ENCODE assay signal across 9 cellular contexts in the genomic region with DNA sequence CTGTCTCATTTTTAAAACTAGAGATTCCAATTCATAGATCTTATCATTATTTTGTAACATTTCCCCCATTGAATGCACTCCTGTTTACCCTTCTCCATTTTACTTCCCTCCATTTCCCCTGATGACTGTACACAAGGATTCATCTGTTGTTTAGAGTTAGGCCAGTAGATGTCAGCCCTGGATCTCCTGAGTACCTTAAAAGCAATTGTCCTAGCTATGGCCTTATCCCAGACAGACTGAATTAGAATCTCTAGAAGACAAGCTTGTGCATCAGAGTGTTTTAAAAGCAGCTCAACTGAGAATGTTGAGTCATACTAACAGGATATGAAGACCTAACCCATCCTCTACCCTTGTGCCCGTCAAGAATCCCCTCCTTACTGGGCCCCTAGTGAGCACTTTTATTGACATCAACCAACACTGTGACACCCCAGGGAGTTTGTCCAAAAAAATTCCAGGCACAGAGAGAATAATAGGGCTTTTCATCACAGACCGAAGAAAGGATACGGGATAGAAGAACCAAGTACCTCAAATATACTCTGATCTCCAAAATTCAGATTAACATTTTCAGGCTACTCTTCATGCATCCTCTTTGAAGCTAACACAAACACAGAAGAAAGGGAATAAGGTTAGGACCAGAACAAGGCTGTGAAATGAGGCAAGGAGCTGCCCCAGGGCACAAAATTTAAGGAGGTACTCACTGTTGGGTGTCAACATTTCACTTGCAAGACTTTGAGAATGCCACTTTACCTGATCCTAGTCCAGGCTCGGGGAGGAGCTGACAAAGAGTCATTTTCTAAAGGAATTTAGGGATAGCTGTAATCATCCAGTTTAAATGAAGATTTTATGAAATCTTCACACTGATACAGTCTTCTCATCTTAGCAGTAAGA. TPM values are rescaled to one million over a fixed set of nuclear protein-coding genes. Genes with fewer than 3 reads are reported as not detected.
DNase-seq lines count a peak whose midpoint lies in the region; ATAC-seq and TF ChIP-seq lines count a peak whose summit lies in the region.
"Had no signal": no experiment of that assay in that cellular context is flagged by ENCODE, and none has a peak within 500 bp of the region (broad histone marks: within the 10 kb centered on the region; RNA-seq: fewer than 3 reads in every experiment).

No MANE protein-coding gene starts in this region.

- DNase-seq in DMS53 (lab: John Stamatoyannopoulos, UW) (peak; percentile 70), NCI-H82 treated with DMSO at 0.1 percent for 48 hours (lab: John Stamatoyannopoulos, UW; ENCODE audit: unreplicated experiment) (peak; percentile 33), mammary epithelial cell (peak; percentile 80), mucosa of descending colon (peak in 1 of 3 donors; percentile 15), hypothalamus (lab: John Stamatoyannopoulos, UW) (no peak), NCI-H1105 (lab: John Stamatoyannopoulos, UW) (no peak)

- BruUV-seq in mammary epithelial cell (replicated peaks; lab: Mats Ljungman, UMichigan) = no TSS peak

- TF ChIP-seq CTCF in mammary epithelial cell (conservative IDR thresholded peaks at IDR 0.05 in 1 of 2, IDR thresholded peaks at IDR 0.05 in 1 of 2; ENCODE audit: extremely low read depth in 1 of 2, insufficient read depth in 1 of 2, low read depth in 1 of 2, low read length in 2 of 2) (peak; percentile 72 to 85), mucosa of descending colon (IDR thresholded peaks at IDR 0.05) (no peak)

- H3K4me1 ChIP-seq in mammary epithelial cell (ENCODE audit: insufficient read depth, low read length) (peaks cover 30% of the 10 kb centered on the region), mucosa of descending colon (ENCODE audit: low read depth) (no peaks in the 10 kb centered on the region)

- H4K20me1 ChIP-seq in mammary epithelial cell (ENCODE audit: insufficient read depth, low read length) = no peaks in the 10 kb centered on the region

- peak overlapping the region; percentile 42 for H3K4me2 ChIP-seq in mammary epithelial cell (ENCODE audit: insufficient read depth, low read depth, low read length)

- no peaks in the 10 kb centered on the region for H3K79me2 ChIP-seq in mammary epithelial cell (ENCODE audit: insufficient read depth, low read length)

- H3K36me3 ChIP-seq in mammary epithelial cell (ENCODE audit: insufficient read depth, low read length) (no peaks in the 10 kb centered on the region), mucosa of descending colon (ENCODE audit: low read depth) (no peaks in the 10 kb centered on the region)

- H3K27me3 ChIP-seq in mammary epithelial cell (ENCODE audit: insufficient read depth, low read length) = no peaks in the 10 kb centered on the region

- H2AFZ ChIP-seq in mammary epithelial cell (ENCODE audit: low read depth, low read length) = peak overlapping the region; percentile 62

- CTCF ChIA-PET in mammary epithelial cell (lab: Charles Lee; ENCODE audit: low non-redundant PET) = interaction anchor here (0.6 to 1.8 kb wide), 12 partner anchors 32 to 280 kb away, joined by 3 to 29 read pairs (median 10); no protein-coding TSS in a partner anchor

- intact Hi-C loops in mammary epithelial cell (cut with micrococcal nuclease) (loop anchor here (1.0 to 5.0 kb wide), 7 partner anchors 17 to 389 kb away; partner anchors contain the start of gene ZBED2), mucosa of descending colon (cut with DNase I, micrococcal nuclease) (no loop called here)

- peak overlapping the region; percentile 40 for H3K27ac ChIP-seq in mammary epithelial cell (ENCODE audit: insufficient read depth, low read depth, low read length)

- peak; percentile 85 for ATAC-seq in GM19035 (IDR thresholded peaks at IDR 0.05; ENCODE audit: unreplicated experiment)
- peak; percentile 95 for ATAC-seq in HG03097 (IDR thresholded peaks at IDR 0.05; ENCODE audit: low FRiP score, unreplicated experiment)
- peak; percentile 59 for ATAC-seq in mucosa of descending colon

- dilution Hi-C loops in mammary epithelial cell (cut with HindIII; ENCODE audit: low sequenced_read_pairs) = loop anchor here (5.0 to 25.0 kb wide), 4 partner anchors 39 to 359 kb away; no protein-coding TSS in a partner anchor

- H3K4me3 ChIP-seq in mammary epithelial cell (replicated peaks in 1 of 3; ENCODE audit: insufficient read depth in 1 of 3, low read depth in 2 of 3, low read length in 3 of 3) (no peak overlapping the region), mucosa of descending colon (no peak overlapping the region)

- H3K9ac ChIP-seq in mammary epithelial cell (ENCODE audit: insufficient read depth, low read length) = no peak overlapping the region

- 36% methylated on average over 4 of the region's 4 CpGs for WGBS in mammary epithelial cell (ENCODE audit: low coverage, missing lambda C conversion rate)

- H3K9me3 ChIP-seq in mammary epithelial cell (replicated peaks; ENCODE audit: insufficient read depth, low read length) (no peaks in the 10 kb centered on the region), mucosa of descending colon (no peaks in the 10 kb centered on the region)

- in situ Hi-C loops in mammary epithelial cell (cut with MboI; ENCODE audit: low sequenced_read_pairs in 2 of 2) = loop anchor here in 1 of 2 donors (25.0 kb wide), 1 partner anchor 284 kb away; the partner anchor contains the start of gene PHLDB2

RNA-seq across cellular contexts. Expression of gene ZBED2, which starts 17.1 kb away (rescaled TPM):
- 10 to 100 TPM in 1 of 2 donors, 1 to 10 TPM in 1; 3.2 to 85.7 TPM for total RNA-seq in mammary epithelial cell
- polyA plus RNA-seq in mammary epithelial cell = 42.6 TPM
- polyA minus RNA-seq in mammary epithelial cell = 44.8 TPM
- not detected for total RNA-seq in mucosa of descending colon
- total RNA-seq: subcutaneous adipose tissue had no signal

RNA-seq across cellular contexts. Expression of gene CD96, which starts 36.0 kb away (rescaled TPM):
- total RNA-seq in mammary epithelial cell (under 1 TPM in 1 of 2 donors, not detected in 1; 0.16 TPM), mucosa of descending colon (1 to 10 TPM; 4.1 to 6.6 (median 5.4) TPM)
- 0.09 TPM for polyA plus RNA-seq in mammary epithelial cell
- not detected for polyA minus RNA-seq in mammary epithelial cell

Comparison
In these comparisons a context has a peak if more than half of its experiments do, and no peak if none do; other contexts are left out.
1. DNase-seq: peak in DMS53 (single experiment), NCI-H82 treated with DMSO at 0.1 percent for 48 hours (single experiment) and mammary epithelial cell (single experiment); none in hypothalamus (0 of 51) and NCI-H1105 (single experiment).
2. RNA of gene CD96, which starts 36.0 kb away (total RNA-seq): 4.1 to 6.6 TPM in mucosa of descending colon; 0.16 TPM in mammary epithelial cell; every median in the first group is over 4 times any median in the second.
3. Peak in every context shown above with its lines, with median percentiles within 50 percentile points of each other: ATAC-seq.